Comparison of ENCODE assay signal across 21 cellular contexts in the genomic region with DNA sequence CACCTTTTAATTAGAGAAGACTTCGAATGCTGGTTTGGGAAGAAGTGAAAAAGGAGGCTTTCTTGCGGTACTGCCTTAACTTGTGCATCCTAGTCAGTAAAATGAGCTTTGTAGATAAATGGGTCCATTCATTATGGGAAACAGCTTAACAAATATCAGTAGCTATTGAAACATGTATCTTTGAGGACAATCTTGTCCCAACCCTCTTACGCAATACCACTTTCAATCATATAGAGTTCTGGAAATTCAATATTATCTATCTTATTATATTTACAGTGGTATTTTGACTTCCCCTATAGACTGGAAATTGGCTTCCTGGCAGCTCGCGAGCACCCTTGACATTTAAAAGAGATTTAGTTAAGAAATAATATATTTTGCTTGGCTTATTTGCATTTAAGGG.
DNase-seq lines count a peak whose midpoint lies in the region; ATAC-seq, FAIRE-seq and TF ChIP-seq lines count a peak whose summit lies in the region.
"Had no signal": no experiment of that assay in that cellular context is flagged by ENCODE, and none has a peak within 500 bp of the region (broad histone marks: within the 10 kb centered on the region; RNA-seq: fewer than 3 reads in every experiment).

No MANE protein-coding gene starts in this region.

- dilution Hi-C loops in IMR-90 (cut with HindIII; ENCODE audit: low sequenced_read_pairs, unreplicated experiment) = no loop called here

- H2BK120ac ChIP-seq in IMR-90 (ENCODE audit: low read depth, low read length) = no peak overlapping the region

- H3K79me2 ChIP-seq in HepG2 (ENCODE audit: insufficient read depth, low read length) (no peaks in the 10 kb centered on the region), K562 (ENCODE audit: control insufficient read depth, insufficient read depth, low read length) (no peaks in the 10 kb centered on the region), GM23248 (ENCODE audit: insufficient read depth) (no peaks in the 10 kb centered on the region)

- no peak overlapping the region for H2BK5ac ChIP-seq in IMR-90 (ENCODE audit: low read depth, low read length, poor library complexity, severe bottlenecking)

- no peaks in the 10 kb centered on the region for H3K9me2 ChIP-seq in GM23248 (ENCODE audit: insufficient read depth)

- H3K27ac ChIP-seq in HepG2 (ENCODE audit: extremely low read length, insufficient read depth, low read length) (no peak overlapping the region), right lobe of liver (no peak overlapping the region), IMR-90 (ENCODE audit: insufficient read depth, low read length) (no peak overlapping the region), K562 (ENCODE audit: extremely low read depth, low read depth, low read length) (no peak overlapping the region), GM23248 (no peak overlapping the region)
- H3K27ac ChIP-seq: BLaER1 treated with 17β-estradiol and CSF1 and Interleukin-3, amounts not matched to agents 10 nM and 100 nM; C4-2B had no signal

- H3K4ac ChIP-seq in IMR-90 (ENCODE audit: low read depth, low read length) = no peak overlapping the region

- TF ChIP-seq CTCF in HepG2 (CRISPR knock-in tag; IDR thresholded peaks at IDR 0.05) (no peak), right lobe of liver (IDR thresholded peaks at IDR 0.05) (no peak), IMR-90 (conservative IDR thresholded peaks at IDR 0.05; ENCODE audit: low read depth, low read length) (no peak), K562 (IDR thresholded peaks at IDR 0.05 in 2 of 3, conservative IDR thresholded peaks at IDR 0.05 in 1 of 3; ENCODE audit: insufficient read depth in 2 of 3, low read depth in 1 of 3, low read length in 3 of 3) (no peak), omental fat pad (IDR thresholded peaks at IDR 0.05) (no peak)

- no peak overlapping the region for H4K91ac ChIP-seq in IMR-90 (ENCODE audit: insufficient read depth, low read depth, low read length)

- no peak for ATAC-seq in HepG2
- ATAC-seq in right lobe of liver = no peak
- no peak for ATAC-seq in IMR-90 (ENCODE audit: low read depth)
- ATAC-seq in K562 = no peak
- ATAC-seq in omental fat pad (ENCODE audit: low FRiP score) = no peak
- ATAC-seq: CD8-positive, alpha-beta T cell had no signal

- in situ Hi-C loops in HepG2 (cut with HindIII; ENCODE audit: extremely low pct_ligation_motif_present, low pct_unique_long_range_greater_than_20kb) = no loop called here
- in situ Hi-C loops in IMR-90 (cut with MboI; ENCODE audit: low sequenced_read_pairs) = no loop called here
- in situ Hi-C loops in K562 (cut with MboI) = no loop called here
- in situ Hi-C loops in GM23248 (cut with MboI) = no loop called here

- no peak overlapping the region for H2AK5ac ChIP-seq in IMR-90 (ENCODE audit: low read depth, low read length)

- H2AFZ ChIP-seq in HepG2 (ENCODE audit: low read length) (no peak overlapping the region), IMR-90 (replicated peaks; ENCODE audit: low read length, poor library complexity) (no peak overlapping the region), K562 (ENCODE audit: low read depth, low read length) (no peak overlapping the region), GM23248 (no peak overlapping the region)

- H3K27me3 ChIP-seq in HepG2 (ENCODE audit: control insufficient read depth in 1 of 2, insufficient read depth in 2 of 2, low read length in 2 of 2) (no peaks in the 10 kb centered on the region), right lobe of liver (no peaks in the 10 kb centered on the region), IMR-90 (ENCODE audit: control insufficient read depth, insufficient read depth, low read length) (no peaks in the 10 kb centered on the region), K562 (ENCODE audit: control insufficient read depth in 2 of 2, insufficient read depth in 2 of 2, low read length in 2 of 2) (no peaks in the 10 kb centered on the region), GM23248 (replicated peaks; ENCODE audit: insufficient read depth) (no peaks in the 10 kb centered on the region)
- H3K27me3 ChIP-seq: BLaER1 treated with 17β-estradiol and CSF1 and Interleukin-3, amounts not matched to agents 10 nM and 100 nM had no signal

- no peak overlapping the region for H3K4me2 ChIP-seq in HepG2 (ENCODE audit: low read depth, low read length)
- no peak overlapping the region for H3K4me2 ChIP-seq in IMR-90 (ENCODE audit: low read depth, low read length)
- no peak overlapping the region for H3K4me2 ChIP-seq in K562 (ENCODE audit: insufficient read depth, low read length)
- no peak overlapping the region for H3K4me2 ChIP-seq in GM23248 (ENCODE audit: unreplicated experiment)
- H3K4me2 ChIP-seq: BLaER1 treated with 17β-estradiol and CSF1 and Interleukin-3, amounts not matched to agents 10 nM and 100 nM had no signal

- H3K9ac ChIP-seq in HepG2 (ENCODE audit: insufficient read depth, low read depth, low read length) = no peak overlapping the region
- no peak overlapping the region for H3K9ac ChIP-seq in IMR-90 (ENCODE audit: low read depth, low read length)
- no peak overlapping the region for H3K9ac ChIP-seq in K562 (ENCODE audit: insufficient read depth in 1 of 2, low read depth in 2 of 2, low read length in 2 of 2)
- no peak overlapping the region for H3K9ac ChIP-seq in GM23248
- H3K9ac ChIP-seq: BLaER1 treated with 17β-estradiol and CSF1 and Interleukin-3, amounts not matched to agents 10 nM and 100 nM had no signal

- H3K4me3 ChIP-seq in HepG2 (replicated peaks in 1 of 3; ENCODE audit: insufficient read depth in 1 of 3, low read depth in 2 of 3, low read length in 3 of 3) (no peak overlapping the region), right lobe of liver (no peak overlapping the region), IMR-90 (ENCODE audit: insufficient read depth, low read depth, low read length) (no peak overlapping the region), K562 (no peak overlapping the region), GM23248 (no peak overlapping the region)
- H3K4me3 ChIP-seq: BLaER1 treated with 17β-estradiol and CSF1 and Interleukin-3, amounts not matched to agents 10 nM and 100 nM had no signal

- H3K14ac ChIP-seq in IMR-90 (replicated peaks; ENCODE audit: low read depth, low read length) = no peak overlapping the region

- no peak overlapping the region for H2AK9ac ChIP-seq in IMR-90 (replicated peaks; ENCODE audit: low read depth, low read length, poor library complexity)

- no peaks in the 10 kb centered on the region for H3K4me1 ChIP-seq in HepG2 (ENCODE audit: insufficient read depth, low read length)
- H3K4me1 ChIP-seq in right lobe of liver = no peaks in the 10 kb centered on the region
- H3K4me1 ChIP-seq in IMR-90 (ENCODE audit: control insufficient read depth, insufficient read depth, low read length) = no peaks in the 10 kb centered on the region
- H3K4me1 ChIP-seq in K562 (replicated peaks in 1 of 2; ENCODE audit: control insufficient read depth in 2 of 2, insufficient read depth in 2 of 2, low read length in 2 of 2) = no peaks in the 10 kb centered on the region
- no peaks in the 10 kb centered on the region for H3K4me1 ChIP-seq in GM23248 (ENCODE audit: insufficient read depth)
- H3K4me1 ChIP-seq: BLaER1 treated with 17β-estradiol and CSF1 and Interleukin-3, amounts not matched to agents 10 nM and 100 nM; Caco-2 had no signal

- H2BK20ac ChIP-seq in IMR-90 (ENCODE audit: low read depth, low read length) = no peak overlapping the region

- H3K23ac ChIP-seq in IMR-90 (ENCODE audit: low read depth, low read length) = no peak overlapping the region

- H4K5ac ChIP-seq in IMR-90 (ENCODE audit: low read depth, low read length) = no peak overlapping the region

- H3K18ac ChIP-seq in IMR-90 (ENCODE audit: low read depth, low read length) = no peak overlapping the region

- DNase-seq in HepG2 (ENCODE audit: low spot score) = no peak
- no peak for DNase-seq in right lobe of liver
- no peak for DNase-seq in IMR-90
- DNase-seq in K562 (ENCODE audit: extremely low read depth in 1 of 4, low spot score in 3 of 4) = no peak
- no peak for DNase-seq in GM12892 (ENCODE audit: insufficient read length)
- no peak for DNase-seq in omental fat pad (ENCODE audit: low spot score)
- no peak for DNase-seq in GM23248
- DNase-seq: 8988T; AML-193; Caco-2; Calu3; CD4-positive, alpha-beta T cell; CD8-positive, alpha-beta T cell; DMS79 treated with DMSO at 0.1 percent for 48 hours; GF-D8 had no signal

- H2BK15ac ChIP-seq in IMR-90 (ENCODE audit: low read depth, low read length) = no peak overlapping the region

- no peak for FAIRE-seq in HepG2 (lab: Jason Lieb, UNC)
- FAIRE-seq in K562 (lab: Jason Lieb, UNC) = no peak
- no peak for FAIRE-seq in GM12892 (lab: Jason Lieb, UNC)
- FAIRE-seq: A204.1, D721Med, GM12891, GM18507 had no signal

- intact Hi-C loops in HepG2 (cut with micrococcal nuclease; ENCODE audit: unreplicated experiment) (no loop called here), right lobe of liver (cut with DNase I) (no loop called here), IMR-90 (cut with micrococcal nuclease) (loop anchor here (10.0 kb wide), 1 partner anchor 124 kb away; no protein-coding TSS in a partner anchor), K562 (cut with micrococcal nuclease) (no loop called here)

- BruUV-seq in HepG2 (replicated peaks; lab: Mats Ljungman, UMichigan) = no TSS peak
- no TSS peak for BruUV-seq in IMR-90 (replicated peaks; lab: Mats Ljungman, UMichigan)
- no TSS peak for BruUV-seq in K562 (replicated peaks; lab: Mats Ljungman, UMichigan)

- WGBS in HepG2 (ENCODE audit: low lambda C conversion rate) = 51% methylated on average over 5 of the region's 5 CpGs
- 51% methylated on average over 5 of the region's 5 CpGs for WGBS in right lobe of liver (ENCODE audit: insufficient coverage, low coverage, low lambda C conversion rate, missing lambda C conversion rate)
- WGBS in IMR-90 (ENCODE audit: extremely low coverage in 2 of 2, insufficient read length in 1 of 2), 2 experiments = no CpG with 5 or more reads among the region's 5 CpGs
- 68% methylated on average over 5 of the region's 5 CpGs for WGBS in K562 (ENCODE audit: insufficient coverage, low coverage, missing lambda C conversion rate)
- WGBS in GM23248 (ENCODE audit: low coverage in 1 of 2, low lambda C conversion rate in 2 of 2, missing lambda C conversion rate in 2 of 2), 2 experiments = 48 to 53% methylated on average over 5 of the region's 5 CpGs

- no peaks in the 10 kb centered on the region for H3K79me1 ChIP-seq in IMR-90 (ENCODE audit: low read depth in 1 of 2, low read length in 2 of 2)

- H4K20me1 ChIP-seq in HepG2 (ENCODE audit: insufficient read depth, low read length) (no peaks in the 10 kb centered on the region), IMR-90 (ENCODE audit: insufficient read depth, low read length) (no peaks in the 10 kb centered on the region), K562 (replicated peaks; ENCODE audit: control insufficient read depth, insufficient read depth, low read length) (no peaks in the 10 kb centered on the region), GM23248 (ENCODE audit: insufficient read depth) (no peaks in the 10 kb centered on the region)
- H4K20me1 ChIP-seq: BLaER1 treated with 17β-estradiol and CSF1 and Interleukin-3, amounts not matched to agents 10 nM and 100 nM had no signal

- H3K36me3 ChIP-seq in HepG2 (replicated peaks in 1 of 2; ENCODE audit: control insufficient read depth in 1 of 2, insufficient read depth in 2 of 2, low read length in 2 of 2) (no peaks in the 10 kb centered on the region), right lobe of liver (no peaks in the 10 kb centered on the region), IMR-90 (ENCODE audit: control insufficient read depth, insufficient read depth, low read length) (no peaks in the 10 kb centered on the region), K562 (ENCODE audit: control insufficient read depth, insufficient read depth, low read length) (no peaks in the 10 kb centered on the region), GM23248 (ENCODE audit: low read depth) (no peaks in the 10 kb centered on the region)
- H3K36me3 ChIP-seq: BLaER1 treated with 17β-estradiol and CSF1 and Interleukin-3, amounts not matched to agents 10 nM and 100 nM had no signal

- TF ChIP-seq EP300 in HepG2 (IDR thresholded peaks at IDR 0.05; ENCODE audit: low read depth in 2 of 2, low read length in 2 of 2) (no peak), HepG2 (CRISPR knock-in tag; IDR thresholded peaks at IDR 0.05; ENCODE audit: borderline replicate concordance) (no peak), K562 (IDR thresholded peaks at IDR 0.05; ENCODE audit: low read length) (no peak)

- CTCF ChIA-PET in HepG2 (lab: Yijun Ruan, JAX; ENCODE audit: low intra/inter-chr PET ratio, low total read pairs) (no interaction called here), IMR-90 (lab: Yijun Ruan, JAX) (no interaction called here), K562 (lab: Yijun Ruan, JAX; ENCODE audit: low intra/inter-chr PET ratio) (no interaction called here)

- TF ChIP-seq RAD21 in HepG2 (CRISPR knock-in tag; IDR thresholded peaks at IDR 0.05) (no peak), IMR-90 (IDR thresholded peaks at IDR 0.05; ENCODE audit: low read length) (no peak), K562 (CRISPR knock-in tag; conservative IDR thresholded peaks at IDR 0.05 in 1 of 2, IDR thresholded peaks at IDR 0.05 in 1 of 2) (no peak)

- H3K9me1 ChIP-seq in IMR-90 (ENCODE audit: insufficient read depth, low read length) (no peaks in the 10 kb centered on the region), K562 (ENCODE audit: control insufficient read depth, insufficient read depth, low read length) (no peaks in the 10 kb centered on the region)

- no peak overlapping the region for H3K56ac ChIP-seq in IMR-90 (ENCODE audit: extremely low read depth, insufficient read depth, low read length)

- H4K8ac ChIP-seq in IMR-90 (ENCODE audit: low read depth in 2 of 2, low read length in 2 of 2) = no peak overlapping the region

- POLR2A ChIA-PET in HepG2 (lab: Yijun Ruan, JAX) = no interaction called here
- POLR2A ChIA-PET in IMR-90 (lab: Charles Lee; ENCODE audit: unreplicated experiment) = no interaction called here
- POLR2A ChIA-PET in K562 (lab: Yijun Ruan, JAX) = interaction anchor here (1.0 kb wide), 1 partner anchor 19 kb away, joined by 3 read pairs; no protein-coding TSS in a partner anchor

- H3F3A ChIP-seq in GM23248 (ENCODE audit: insufficient read depth) = no peaks in the 10 kb centered on the region

- TF ChIP-seq POLR2A in HepG2 (IDR thresholded peaks at IDR 0.05; ENCODE audit: insufficient read depth in 1 of 2, low read depth in 2 of 2, low read length in 2 of 2) (no peak), right lobe of liver (IDR thresholded peaks at IDR 0.05) (no peak), IMR-90 (IDR thresholded peaks at IDR 0.05; ENCODE audit: low read depth, low read length) (no peak), K562 (conservative IDR thresholded peaks at IDR 0.05) (no peak), GM12892 (IDR thresholded peaks at IDR 0.05; ENCODE audit: low read depth, low read length) (no peak)

- H3K9me3 ChIP-seq in HepG2 (ENCODE audit: low read length) (no peaks in the 10 kb centered on the region), right lobe of liver (no peaks in the 10 kb centered on the region), IMR-90 (ENCODE audit: control insufficient read depth, insufficient read depth, low read length) (no peaks in the 10 kb centered on the region), K562 (replicated peaks; ENCODE audit: control insufficient read depth, insufficient read depth, low read depth, low read length) (no peaks in the 10 kb centered on the region), GM23248 (ENCODE audit: low read depth) (no peaks in the 10 kb centered on the region)
- H3K9me3 ChIP-seq: BLaER1 treated with 17β-estradiol and CSF1 and Interleukin-3, amounts not matched to agents 10 nM and 100 nM; Caco-2 had no signal
